ENCODE assay signal across 7 cellular contexts in genomic region chr16:87956771-87957279, GRCh38. TPM values are rescaled to one million over a fixed set of nuclear protein-coding genes. Genes with fewer than 3 reads are reported as not detected.
DNase-seq lines count a peak whose midpoint lies in the region; ATAC-seq, FAIRE-seq and TF ChIP-seq lines count a peak whose summit lies in the region.

No MANE protein-coding gene starts in this region.

- peak overlapping the region; percentile 97 for H3K27ac Mint-ChIP-seq in activated T-helper 2 cell treated with anti-CD3 and anti-CD28 coated beads, Interferon-gamma antibody, Interleukin-2, Interleukin-4, amounts not matched to agents 10 μg/mL and 5 μg/mL and 100 μg/mL, durations not matched to agents 14 hours and 24 hours and 36 hours
- H3K27ac Mint-ChIP-seq in stimulated activated naive CD8-positive, alpha-beta T cell treated with anti-CD3 and anti-CD28 coated beads, Interleukin-15, amount 100 ng/mL, for 72 hours: peak overlapping the region; percentile 97 to 99

- H3K4me3 Mint-ChIP-seq in activated T-helper 2 cell treated with anti-CD3 and anti-CD28 coated beads, Interferon-gamma antibody, Interleukin-2, Interleukin-4, amounts not matched to agents 10 μg/mL and 5 μg/mL and 100 μg/mL, durations not matched to agents 14 hours and 24 hours and 36 hours (ENCODE audit: low read depth): peak overlapping the region; percentile 80
- H3K4me3 Mint-ChIP-seq in stimulated activated naive CD8-positive, alpha-beta T cell treated with anti-CD3 and anti-CD28 coated beads, Interleukin-15, amount 100 ng/mL, for 72 hours: peak overlapping the region; percentile 94 to 97

- H3K27me3 Mint-ChIP-seq in activated T-helper 2 cell treated with anti-CD3 and anti-CD28 coated beads, Interferon-gamma antibody, Interleukin-2, Interleukin-4, amounts not matched to agents 10 μg/mL and 5 μg/mL and 100 μg/mL, durations not matched to agents 14 hours and 24 hours and 36 hours (ENCODE audit: low read depth): no peaks in the 10 kb centered on the region
- H3K27me3 Mint-ChIP-seq in stimulated activated naive CD8-positive, alpha-beta T cell treated with anti-CD3 and anti-CD28 coated beads, Interleukin-15, amount 100 ng/mL, for 72 hours: no peaks in the 10 kb centered on the region

- peaks cover 74% of the 10 kb centered on the region for H3K36me3 Mint-ChIP-seq in activated T-helper 2 cell treated with anti-CD3 and anti-CD28 coated beads, Interferon-gamma antibody, Interleukin-2, Interleukin-4, amounts not matched to agents 10 μg/mL and 5 μg/mL and 100 μg/mL, durations not matched to agents 14 hours and 24 hours and 36 hours (ENCODE audit: low read depth)

- no peaks in the 10 kb centered on the region for H3K9me3 Mint-ChIP-seq in activated T-helper 2 cell treated with anti-CD3 and anti-CD28 coated beads, Interferon-gamma antibody, Interleukin-2, Interleukin-4, amounts not matched to agents 10 μg/mL and 5 μg/mL and 100 μg/mL, durations not matched to agents 14 hours and 24 hours and 36 hours
- no peaks in the 10 kb centered on the region for H3K9me3 Mint-ChIP-seq in stimulated activated naive CD8-positive, alpha-beta T cell treated with anti-CD3 and anti-CD28 coated beads, Interleukin-15, amount 100 ng/mL, for 72 hours

- peak; percentile 81 for ATAC-seq in stimulated activated naive CD8-positive, alpha-beta T cell treated with anti-CD3 and anti-CD28 coated beads, Interleukin-15, amount 100 ng/mL, for 72 hours
- ATAC-seq in HG03025 (IDR thresholded peaks at IDR 0.05; ENCODE audit: low FRiP score, unreplicated experiment): no peak

- no peak for FAIRE-seq in frontal cortex (lab: Jason Lieb, UNC)

- in situ Hi-C loops in GM13977 (cut with MboI; ENCODE audit: low pct_unique_long_range_greater_than_20kb, low sequenced_read_pairs, unreplicated experiment) (loop anchor here (25.0 kb wide), 1 partner anchor 480 kb away; no protein-coding TSS in a partner anchor), KBM-7 (cut with MboI; ENCODE audit: low pct_unique_long_range_greater_than_20kb, low sequenced_read_pairs) (no loop called here)

- TF ChIP-seq CTCF in GM13977 (IDR thresholded peaks at IDR 0.05; ENCODE audit: extremely low read depth, insufficient read depth, missing control alignments): peak; percentile 64

- intact Hi-C loops in activated T-helper 2 cell treated with anti-CD3 and anti-CD28 coated beads, Interferon-gamma antibody, Interleukin-2, Interleukin-4, amounts not matched to agents 10 μg/mL and 5 μg/mL and 100 μg/mL, durations not matched to agents 14 hours and 24 hours and 36 hours (cut with micrococcal nuclease): loop anchor here (5.0 kb wide), 1 partner anchor 80 kb away; no protein-coding TSS in a partner anchor

- H3K4me1 Mint-ChIP-seq in activated T-helper 2 cell treated with anti-CD3 and anti-CD28 coated beads, Interferon-gamma antibody, Interleukin-2, Interleukin-4, amounts not matched to agents 10 μg/mL and 5 μg/mL and 100 μg/mL, durations not matched to agents 14 hours and 24 hours and 36 hours (ENCODE audit: low read depth): peaks cover 76% of the 10 kb centered on the region
- H3K4me1 Mint-ChIP-seq in stimulated activated naive CD8-positive, alpha-beta T cell treated with anti-CD3 and anti-CD28 coated beads, Interleukin-15, amount 100 ng/mL, for 72 hours: peaks cover 97% of the 10 kb centered on the region

- peak; percentile 63 for DNase-seq in GM13977 (ENCODE audit: low spot score)
- peak; percentile 53 for DNase-seq in KBM-7
- peak; percentile 47 for DNase-seq in activated T-helper 2 cell treated with anti-CD3 and anti-CD28 coated beads, Interferon-gamma antibody, Interleukin-2, Interleukin-4, amounts not matched to agents 10 μg/mL and 5 μg/mL and 100 μg/mL, durations not matched to agents 14 hours and 24 hours and 36 hours (ENCODE audit: low spot score)
- peak; percentile 49 for DNase-seq in inferior parietal cortex (ENCODE audit: extremely low spot score)
- peak; percentile 63 to 73 for DNase-seq in stimulated activated naive CD8-positive, alpha-beta T cell treated with anti-CD3 and anti-CD28 coated beads, Interleukin-15, amount 100 ng/mL, for 72 hours
- no peak for DNase-seq in frontal cortex (ENCODE audit: low spot score in 2 of 2)

RNA-seq across cellular contexts. Expression of gene BANP, which starts 5.6 kb away (rescaled TPM):
- total RNA-seq in activated T-helper 2 cell treated with anti-CD3 and anti-CD28 coated beads, Interferon-gamma antibody, Interleukin-2, Interleukin-4, amounts not matched to agents 10 μg/mL and 5 μg/mL and 100 μg/mL, durations not matched to agents 14 hours and 24 hours and 36 hours: 39.7 and 40.8 TPM in 2 replicates
- total RNA-seq in frontal cortex: 40.8 TPM

RNA-seq across cellular contexts. Expression of gene CA5A, which starts 20.5 kb away (rescaled TPM):
- total RNA-seq in activated T-helper 2 cell treated with anti-CD3 and anti-CD28 coated beads, Interferon-gamma antibody, Interleukin-2, Interleukin-4, amounts not matched to agents 10 μg/mL and 5 μg/mL and 100 μg/mL, durations not matched to agents 14 hours and 24 hours and 36 hours: not detected in 2 replicates
- not detected for total RNA-seq in frontal cortex

Comparison
In these comparisons a context has a peak if more than half of its experiments do, and no peak if none do; other contexts are left out.
1. DNase-seq: peak in GM13977 (single experiment), KBM-7 (single experiment), activated T-helper 2 cell treated with anti-CD3 and anti-CD28 coated beads, Interferon-gamma antibody, Interleukin-2, Interleukin-4, amounts not matched to agents 10 μg/mL and 5 μg/mL and 100 μg/mL, durations not matched to agents 14 hours and 24 hours and 36 hours (single experiment), inferior parietal cortex (single experiment) and stimulated activated naive CD8-positive, alpha-beta T cell treated with anti-CD3 and anti-CD28 coated beads, Interleukin-15, amount 100 ng/mL, for 72 hours (2 of 2); none in frontal cortex (0 of 2).